Comparison of ENCODE assay signal across 3 cellular contexts in the genomic region with DNA sequence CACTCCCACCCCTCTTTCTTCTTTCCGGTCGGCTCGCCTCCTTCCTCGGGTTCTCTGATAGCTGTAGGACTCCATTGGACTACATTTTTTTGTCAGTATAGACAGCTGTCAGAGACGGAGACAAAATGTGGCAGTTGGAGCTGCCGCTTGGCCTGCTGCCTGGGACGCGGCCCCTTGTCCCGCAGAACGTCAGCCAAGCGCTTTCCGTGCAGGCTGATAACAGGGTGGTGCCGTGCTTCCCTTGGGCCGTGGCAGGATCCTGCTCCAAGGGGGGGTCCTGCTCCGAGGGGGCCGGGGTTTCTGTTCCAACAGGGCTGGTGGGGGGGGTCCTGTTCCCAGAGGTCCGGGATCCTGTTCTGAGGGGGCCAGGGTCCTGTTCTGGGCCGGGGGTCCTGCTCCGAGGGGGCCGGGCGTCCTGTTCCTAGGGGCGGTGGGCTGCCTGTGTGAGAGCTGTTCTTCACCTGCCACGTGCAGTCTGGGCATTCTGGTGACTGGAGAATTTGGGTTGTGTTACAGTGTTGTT.
TF ChIP-seq lines count a peak whose summit lies in the region.

No MANE protein-coding gene starts in this region.

TF ChIP-seq in SK-N-SH, 30 proteins besides CTCF, POLR2A, EP300 and RAD21:
- TF ChIP-seq POLR2AphosphoS5 (IDR thresholded peaks at IDR 0.05; ENCODE audit: low read depth, low read length) (no peak), SMC3 (IDR thresholded peaks at IDR 0.05; ENCODE audit: low read depth, low read length) (no peak), TAF1 (IDR thresholded peaks at IDR 0.05; ENCODE audit: borderline replicate concordance, low read depth, low read length) (no peak)
- TF ChIP-seq, protein P1, sequence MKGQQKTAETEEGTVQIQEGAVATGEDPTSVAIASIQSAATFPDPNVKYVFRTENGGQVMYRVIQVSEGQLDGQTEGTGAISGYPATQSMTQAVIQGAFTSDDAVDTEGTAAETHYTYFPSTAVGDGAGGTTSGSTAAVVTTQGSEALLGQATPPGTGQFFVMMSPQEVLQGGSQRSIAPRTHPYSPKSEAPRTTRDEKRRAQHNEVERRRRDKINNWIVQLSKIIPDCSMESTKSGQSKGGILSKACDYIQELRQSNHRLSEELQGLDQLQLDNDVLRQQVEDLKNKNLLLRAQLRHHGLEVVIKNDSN (IDR thresholded peaks at IDR 0.05; ENCODE audit: borderline replicate concordance, low read depth) = no peak
- TF ChIP-seq, protein P2, sequence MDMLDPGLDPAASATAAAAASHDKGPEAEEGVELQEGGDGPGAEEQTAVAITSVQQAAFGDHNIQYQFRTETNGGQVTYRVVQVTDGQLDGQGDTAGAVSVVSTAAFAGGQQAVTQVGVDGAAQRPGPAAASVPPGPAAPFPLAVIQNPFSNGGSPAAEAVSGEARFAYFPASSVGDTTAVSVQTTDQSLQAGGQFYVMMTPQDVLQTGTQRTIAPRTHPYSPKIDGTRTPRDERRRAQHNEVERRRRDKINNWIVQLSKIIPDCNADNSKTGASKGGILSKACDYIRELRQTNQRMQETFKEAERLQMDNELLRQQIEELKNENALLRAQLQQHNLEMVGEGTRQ (IDR thresholded peaks at IDR 0.05; ENCODE audit: borderline replicate concordance, low read depth, low read length) = no peak

TF ChIP-seq in SK-N-SH treated with all-trans-retinoic acid at 6 μM for 48 hours, 23 proteins besides CTCF, POLR2A, EP300 and RAD21:
- TF ChIP-seq ESRRG (CRISPR knock-in tag; IDR thresholded peaks at IDR 0.05) (no peak), ISL1 (CRISPR knock-in tag; IDR thresholded peaks at IDR 0.05) (no peak), ARNTL (CRISPR knock-in tag; IDR thresholded peaks at IDR 0.05; ENCODE audit: borderline replicate concordance, low read depth) (no peak), ZNF565 (CRISPR knock-in tag; conservative IDR thresholded peaks at IDR 0.05; ENCODE audit: low read depth) (no peak), CSDC2 (CRISPR knock-in tag; IDR thresholded peaks at IDR 0.05) (no peak), ZFP3 (CRISPR knock-in tag; IDR thresholded peaks at IDR 0.05) (no peak), BACH2 (CRISPR knock-in tag; IDR thresholded peaks at IDR 0.05; ENCODE audit: borderline replicate concordance) (no peak), SNAI2 (CRISPR knock-in tag; IDR thresholded peaks at IDR 0.05) (no peak), GLIS3 (CRISPR knock-in tag; IDR thresholded peaks at IDR 0.05) (no peak), RARB (CRISPR knock-in tag; IDR thresholded peaks at IDR 0.05) (no peak), ZNF8 (CRISPR knock-in tag; IDR thresholded peaks at IDR 0.05) (no peak), ZNF70 (CRISPR knock-in tag; IDR thresholded peaks at IDR 0.05) (no peak), ZFP30 (CRISPR knock-in tag; IDR thresholded peaks at IDR 0.05) (no peak), PPARA (CRISPR knock-in tag; IDR thresholded peaks at IDR 0.05; ENCODE audit: borderline replicate concordance) (no peak), TCF4 (CRISPR knock-in tag; IDR thresholded peaks at IDR 0.05; ENCODE audit: borderline replicate concordance) (no peak)
- TF ChIP-seq, protein P3, sequence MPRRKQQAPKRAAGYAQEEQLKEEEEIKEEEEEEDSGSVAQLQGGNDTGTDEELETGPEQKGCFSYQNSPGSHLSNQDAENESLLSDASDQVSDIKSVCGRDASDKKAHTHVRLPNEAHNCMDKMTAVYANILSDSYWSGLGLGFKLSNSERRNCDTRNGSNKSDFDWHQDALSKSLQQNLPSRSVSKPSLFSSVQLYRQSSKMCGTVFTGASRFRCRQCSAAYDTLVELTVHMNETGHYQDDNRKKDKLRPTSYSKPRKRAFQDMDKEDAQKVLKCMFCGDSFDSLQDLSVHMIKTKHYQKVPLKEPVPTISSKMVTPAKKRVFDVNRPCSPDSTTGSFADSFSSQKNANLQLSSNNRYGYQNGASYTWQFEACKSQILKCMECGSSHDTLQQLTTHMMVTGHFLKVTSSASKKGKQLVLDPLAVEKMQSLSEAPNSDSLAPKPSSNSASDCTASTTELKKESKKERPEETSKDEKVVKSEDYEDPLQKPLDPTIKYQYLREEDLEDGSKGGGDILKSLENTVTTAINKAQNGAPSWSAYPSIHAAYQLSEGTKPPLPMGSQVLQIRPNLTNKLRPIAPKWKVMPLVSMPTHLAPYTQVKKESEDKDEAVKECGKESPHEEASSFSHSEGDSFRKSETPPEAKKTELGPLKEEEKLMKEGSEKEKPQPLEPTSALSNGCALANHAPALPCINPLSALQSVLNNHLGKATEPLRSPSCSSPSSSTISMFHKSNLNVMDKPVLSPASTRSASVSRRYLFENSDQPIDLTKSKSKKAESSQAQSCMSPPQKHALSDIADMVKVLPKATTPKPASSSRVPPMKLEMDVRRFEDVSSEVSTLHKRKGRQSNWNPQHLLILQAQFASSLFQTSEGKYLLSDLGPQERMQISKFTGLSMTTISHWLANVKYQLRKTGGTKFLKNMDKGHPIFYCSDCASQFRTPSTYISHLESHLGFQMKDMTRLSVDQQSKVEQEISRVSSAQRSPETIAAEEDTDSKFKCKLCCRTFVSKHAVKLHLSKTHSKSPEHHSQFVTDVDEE (CRISPR knock-in tag; IDR thresholded peaks at IDR 0.05) = no peak
- TF ChIP-seq, protein P4, sequence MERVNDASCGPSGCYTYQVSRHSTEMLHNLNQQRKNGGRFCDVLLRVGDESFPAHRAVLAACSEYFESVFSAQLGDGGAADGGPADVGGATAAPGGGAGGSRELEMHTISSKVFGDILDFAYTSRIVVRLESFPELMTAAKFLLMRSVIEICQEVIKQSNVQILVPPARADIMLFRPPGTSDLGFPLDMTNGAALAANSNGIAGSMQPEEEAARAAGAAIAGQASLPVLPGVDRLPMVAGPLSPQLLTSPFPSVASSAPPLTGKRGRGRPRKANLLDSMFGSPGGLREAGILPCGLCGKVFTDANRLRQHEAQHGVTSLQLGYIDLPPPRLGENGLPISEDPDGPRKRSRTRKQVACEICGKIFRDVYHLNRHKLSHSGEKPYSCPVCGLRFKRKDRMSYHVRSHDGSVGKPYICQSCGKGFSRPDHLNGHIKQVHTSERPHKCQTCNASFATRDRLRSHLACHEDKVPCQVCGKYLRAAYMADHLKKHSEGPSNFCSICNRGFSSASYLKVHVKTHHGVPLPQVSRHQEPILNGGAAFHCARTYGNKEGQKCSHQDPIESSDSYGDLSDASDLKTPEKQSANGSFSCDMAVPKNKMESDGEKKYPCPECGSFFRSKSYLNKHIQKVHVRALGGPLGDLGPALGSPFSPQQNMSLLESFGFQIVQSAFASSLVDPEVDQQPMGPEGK (CRISPR knock-in tag; IDR thresholded peaks at IDR 0.05; ENCODE audit: borderline replicate concordance) = no peak
- TF ChIP-seq, protein P5, sequence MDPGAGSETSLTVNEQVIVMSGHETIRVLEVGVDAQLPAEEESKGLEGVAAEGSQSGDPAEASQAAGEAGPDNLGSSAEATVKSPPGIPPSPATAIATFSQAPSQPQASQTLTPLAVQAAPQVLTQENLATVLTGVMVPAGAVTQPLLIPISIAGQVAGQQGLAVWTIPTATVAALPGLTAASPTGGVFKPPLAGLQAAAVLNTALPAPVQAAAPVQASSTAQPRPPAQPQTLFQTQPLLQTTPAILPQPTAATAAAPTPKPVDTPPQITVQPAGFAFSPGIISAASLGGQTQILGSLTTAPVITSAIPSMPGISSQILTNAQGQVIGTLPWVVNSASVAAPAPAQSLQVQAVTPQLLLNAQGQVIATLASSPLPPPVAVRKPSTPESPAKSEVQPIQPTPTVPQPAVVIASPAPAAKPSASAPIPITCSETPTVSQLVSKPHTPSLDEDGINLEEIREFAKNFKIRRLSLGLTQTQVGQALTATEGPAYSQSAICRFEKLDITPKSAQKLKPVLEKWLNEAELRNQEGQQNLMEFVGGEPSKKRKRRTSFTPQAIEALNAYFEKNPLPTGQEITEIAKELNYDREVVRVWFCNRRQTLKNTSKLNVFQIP (CRISPR knock-in tag; IDR thresholded peaks at IDR 0.05; ENCODE audit: borderline replicate concordance, low read depth) = no peak
- TF ChIP-seq, protein P6, sequence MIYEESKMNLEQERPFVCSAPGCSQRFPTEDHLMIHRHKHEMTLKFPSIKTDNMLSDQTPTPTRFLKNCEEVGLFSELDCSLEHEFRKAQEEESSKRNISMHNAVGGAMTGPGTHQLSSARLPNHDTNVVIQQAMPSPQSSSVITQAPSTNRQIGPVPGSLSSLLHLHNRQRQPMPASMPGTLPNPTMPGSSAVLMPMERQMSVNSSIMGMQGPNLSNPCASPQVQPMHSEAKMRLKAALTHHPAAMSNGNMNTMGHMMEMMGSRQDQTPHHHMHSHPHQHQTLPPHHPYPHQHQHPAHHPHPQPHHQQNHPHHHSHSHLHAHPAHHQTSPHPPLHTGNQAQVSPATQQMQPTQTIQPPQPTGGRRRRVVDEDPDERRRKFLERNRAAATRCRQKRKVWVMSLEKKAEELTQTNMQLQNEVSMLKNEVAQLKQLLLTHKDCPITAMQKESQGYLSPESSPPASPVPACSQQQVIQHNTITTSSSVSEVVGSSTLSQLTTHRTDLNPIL (CRISPR knock-in tag; IDR thresholded peaks at IDR 0.05; ENCODE audit: low read depth) = no peak

TF ChIP-seq in K562, 482 proteins besides CTCF, POLR2A, EP300 and RAD21 (continues in another document):
- TF ChIP-seq ZNF785 (CRISPR knock-in tag; IDR thresholded peaks at IDR 0.05) (no peak), KDM5B (IDR thresholded peaks at IDR 0.05; ENCODE audit: insufficient replicate concordance, low read depth, low read length) (no peak), EZH2 (IDR thresholded peaks at IDR 0.05; ENCODE audit: borderline replicate concordance, low read depth, low read length) (no peak), ZBTB17 (CRISPR knock-in tag; IDR thresholded peaks at IDR 0.05) (no peak), CXXC5 (CRISPR knock-in tag; IDR thresholded peaks at IDR 0.05) (peak; percentile 57), ZNF347 (CRISPR knock-in tag; IDR thresholded peaks at IDR 0.05; ENCODE audit: low read depth) (no peak), SAFB2 (IDR thresholded peaks at IDR 0.05; ENCODE audit: borderline replicate concordance, low read depth, low read length, severe bottlenecking) (no peak), ZSCAN29 (IDR thresholded peaks at IDR 0.05) (peak; percentile 65; the same call in 1 of the 2 replicates), ZNF12 (CRISPR knock-in tag; IDR thresholded peaks at IDR 0.05) (peak; percentile 71; the same call in 1 of the 2 replicates), CREB1 (IDR thresholded peaks at IDR 0.05) (0 out of 2 replicates have a peak, but pooled peaks have one; percentile 26), CREB1 (CRISPR knock-in tag; IDR thresholded peaks at IDR 0.05) (no peak), ERF (CRISPR knock-in tag; IDR thresholded peaks at IDR 0.05) (no peak), RBM34 (IDR thresholded peaks at IDR 0.05; ENCODE audit: borderline replicate concordance, insufficient read depth, low read length) (no peak), KAT7 (CRISPR knock-in tag; IDR thresholded peaks at IDR 0.05; ENCODE audit: borderline replicate concordance) (no peak), BACH1 (tag; IDR thresholded peaks at IDR 0.05) (no peak), CREM (IDR thresholded peaks at IDR 0.05; ENCODE audit: low read depth) (peak; percentile 59), MCM2 (IDR thresholded peaks at IDR 0.05; ENCODE audit: low read depth) (no peak), NFIC (IDR thresholded peaks at IDR 0.05) (peak; percentile 71), ZBTB7A (IDR thresholded peaks at IDR 0.05; ENCODE audit: borderline replicate concordance, control insufficient read depth, low read depth, low read length) (peak; percentile 64; the same call in 1 of the 2 replicates), SP1 (CRISPR knock-in tag; IDR thresholded peaks at IDR 0.05) (no peak)
- TF ChIP-seq, protein P7, sequence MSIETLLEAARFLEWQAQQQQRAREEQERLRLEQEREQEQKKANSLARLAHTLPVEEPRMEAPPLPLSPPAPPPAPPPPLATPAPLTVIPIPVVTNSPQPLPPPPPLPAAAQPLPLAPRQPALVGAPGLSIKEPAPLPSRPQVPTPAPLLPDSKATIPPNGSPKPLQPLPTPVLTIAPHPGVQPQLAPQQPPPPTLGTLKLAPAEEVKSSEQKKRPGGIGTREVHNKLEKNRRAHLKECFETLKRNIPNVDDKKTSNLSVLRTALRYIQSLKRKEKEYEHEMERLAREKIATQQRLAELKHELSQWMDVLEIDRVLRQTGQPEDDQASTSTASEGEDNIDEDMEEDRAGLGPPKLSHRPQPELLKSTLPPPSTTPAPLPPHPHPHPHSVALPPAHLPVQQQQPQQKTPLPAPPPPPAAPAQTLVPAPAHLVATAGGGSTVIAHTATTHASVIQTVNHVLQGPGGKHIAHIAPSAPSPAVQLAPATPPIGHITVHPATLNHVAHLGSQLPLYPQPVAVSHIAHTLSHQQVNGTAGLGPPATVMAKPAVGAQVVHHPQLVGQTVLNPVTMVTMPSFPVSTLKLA (conservative IDR thresholded peaks at IDR 0.05) = peak in 1 of 2 experiments; percentile 40; a peak in 1 of 4 replicates
- TF ChIP-seq, protein P8, sequence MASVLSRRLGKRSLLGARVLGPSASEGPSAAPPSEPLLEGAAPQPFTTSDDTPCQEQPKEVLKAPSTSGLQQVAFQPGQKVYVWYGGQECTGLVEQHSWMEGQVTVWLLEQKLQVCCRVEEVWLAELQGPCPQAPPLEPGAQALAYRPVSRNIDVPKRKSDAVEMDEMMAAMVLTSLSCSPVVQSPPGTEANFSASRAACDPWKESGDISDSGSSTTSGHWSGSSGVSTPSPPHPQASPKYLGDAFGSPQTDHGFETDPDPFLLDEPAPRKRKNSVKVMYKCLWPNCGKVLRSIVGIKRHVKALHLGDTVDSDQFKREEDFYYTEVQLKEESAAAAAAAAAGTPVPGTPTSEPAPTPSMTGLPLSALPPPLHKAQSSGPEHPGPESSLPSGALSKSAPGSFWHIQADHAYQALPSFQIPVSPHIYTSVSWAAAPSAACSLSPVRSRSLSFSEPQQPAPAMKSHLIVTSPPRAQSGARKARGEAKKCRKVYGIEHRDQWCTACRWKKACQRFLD (CRISPR knock-in tag; IDR thresholded peaks at IDR 0.05) = no peak
- TF ChIP-seq, protein P9, sequence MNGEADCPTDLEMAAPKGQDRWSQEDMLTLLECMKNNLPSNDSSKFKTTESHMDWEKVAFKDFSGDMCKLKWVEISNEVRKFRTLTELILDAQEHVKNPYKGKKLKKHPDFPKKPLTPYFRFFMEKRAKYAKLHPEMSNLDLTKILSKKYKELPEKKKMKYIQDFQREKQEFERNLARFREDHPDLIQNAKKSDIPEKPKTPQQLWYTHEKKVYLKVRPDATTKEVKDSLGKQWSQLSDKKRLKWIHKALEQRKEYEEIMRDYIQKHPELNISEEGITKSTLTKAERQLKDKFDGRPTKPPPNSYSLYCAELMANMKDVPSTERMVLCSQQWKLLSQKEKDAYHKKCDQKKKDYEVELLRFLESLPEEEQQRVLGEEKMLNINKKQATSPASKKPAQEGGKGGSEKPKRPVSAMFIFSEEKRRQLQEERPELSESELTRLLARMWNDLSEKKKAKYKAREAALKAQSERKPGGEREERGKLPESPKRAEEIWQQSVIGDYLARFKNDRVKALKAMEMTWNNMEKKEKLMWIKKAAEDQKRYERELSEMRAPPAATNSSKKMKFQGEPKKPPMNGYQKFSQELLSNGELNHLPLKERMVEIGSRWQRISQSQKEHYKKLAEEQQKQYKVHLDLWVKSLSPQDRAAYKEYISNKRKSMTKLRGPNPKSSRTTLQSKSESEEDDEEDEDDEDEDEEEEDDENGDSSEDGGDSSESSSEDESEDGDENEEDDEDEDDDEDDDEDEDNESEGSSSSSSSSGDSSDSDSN (IDR thresholded peaks at IDR 0.05; ENCODE audit: borderline replicate concordance in 1 of 2, low read depth in 2 of 2, low read length in 2 of 2) = peak in 1 of 2 experiments; percentile 85; a peak in 2 of 4 replicates
- TF ChIP-seq, protein P10, sequence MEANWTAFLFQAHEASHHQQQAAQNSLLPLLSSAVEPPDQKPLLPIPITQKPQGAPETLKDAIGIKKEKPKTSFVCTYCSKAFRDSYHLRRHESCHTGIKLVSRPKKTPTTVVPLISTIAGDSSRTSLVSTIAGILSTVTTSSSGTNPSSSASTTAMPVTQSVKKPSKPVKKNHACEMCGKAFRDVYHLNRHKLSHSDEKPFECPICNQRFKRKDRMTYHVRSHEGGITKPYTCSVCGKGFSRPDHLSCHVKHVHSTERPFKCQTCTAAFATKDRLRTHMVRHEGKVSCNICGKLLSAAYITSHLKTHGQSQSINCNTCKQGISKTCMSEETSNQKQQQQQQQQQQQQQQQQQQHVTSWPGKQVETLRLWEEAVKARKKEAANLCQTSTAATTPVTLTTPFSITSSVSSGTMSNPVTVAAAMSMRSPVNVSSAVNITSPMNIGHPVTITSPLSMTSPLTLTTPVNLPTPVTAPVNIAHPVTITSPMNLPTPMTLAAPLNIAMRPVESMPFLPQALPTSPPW (CRISPR knock-in tag; IDR thresholded peaks at IDR 0.05) = peak; percentile 38
